ENCODE assay signal across 8 cellular contexts in genomic region chr19:10543059-10543419, GRCh38. TPM values are rescaled to one million over a fixed set of nuclear protein-coding genes. Genes with fewer than 3 reads are reported as not detected.
A peak's percentile ranks its signal among the peaks of the same experiment; 100 is the strongest.
DNase-seq lines count a peak whose midpoint lies in the region; ATAC-seq and TF ChIP-seq lines count a peak whose summit lies in the region.

No MANE protein-coding gene starts in this region.

- no peaks in the 10 kb centered on the region for H3K27me3 ChIP-seq in iPS-20b (ENCODE audit: insufficient read depth, low read length)
- no peaks in the 10 kb centered on the region for H3K27me3 ChIP-seq in stomach smooth muscle (ENCODE audit: control insufficient read depth in 1 of 2, insufficient read depth in 2 of 2, low read length in 2 of 2)

- WGBS in lower leg skin, 2 donors = 50 to 51% methylated on average over 8 of the region's 8 CpGs

- no peak for TF ChIP-seq POLR2A in lower leg skin (IDR thresholded peaks at IDR 0.05)

- CTCF ChIA-PET in WTC11 (lab: Charles Lee) = interaction anchor here (0.6 to 5.8 kb wide), 15 partner anchors 9 to 345 kb away, joined by 3 to 51 read pairs (median 5); partner anchors contain the start of genes CDKN2D, KRI1 and QTRT1

- no peak overlapping the region for H3K27ac ChIP-seq in iPS-20b (ENCODE audit: low read length)
- peak overlapping the region; percentile 76 for H3K27ac ChIP-seq in stomach smooth muscle (ENCODE audit: low read length)

- H3K4me1 Mint-ChIP-seq in WTC11 = peaks cover 4% of the 10 kb centered on the region; the same call in 1 of the 2 replicates

- H3K36me3 ChIP-seq in iPS-20b (ENCODE audit: insufficient read depth, low read depth, low read length) = peaks cover 7% of the 10 kb centered on the region; the same call in 1 of the 2 replicates
- H3K36me3 ChIP-seq in stomach smooth muscle (ENCODE audit: control insufficient read depth in 2 of 2, insufficient read depth in 2 of 2, low read length in 2 of 2) = no peaks in the 10 kb centered on the region

- H3K9ac ChIP-seq in iPS-20b (ENCODE audit: low read depth, low read length) (no peak overlapping the region), stomach smooth muscle (ENCODE audit: low read length in 2 of 2) (peak overlapping the region in 1 of 2 donors; percentile 94)

- no peaks in the 10 kb centered on the region for H3K9me3 Mint-ChIP-seq in WTC11

- no peak for TF ChIP-seq CTCF in WTC11 (IDR thresholded peaks at IDR 0.05)
- TF ChIP-seq CTCF in lower leg skin (IDR thresholded peaks at IDR 0.05) = no peak

- H3K4me3 ChIP-seq in iPS-20b (ENCODE audit: low read length) (peak overlapping the region; percentile 89; the same call in 1 of the 2 replicates), stomach smooth muscle (ENCODE audit: low read length in 2 of 2) (peak overlapping the region; percentile 60 to 86), lower leg skin (ENCODE audit: low read depth, poor library complexity, severe bottlenecking) (no peak overlapping the region)

- H3K9me3 ChIP-seq in iPS-20b (ENCODE audit: insufficient read depth, low read depth, low read length) (no peaks in the 10 kb centered on the region), stomach smooth muscle (ENCODE audit: control insufficient read depth in 2 of 2, low read length in 2 of 2) (no peaks in the 10 kb centered on the region)

- intact Hi-C loops in lower leg skin (cut with DNase I; ENCODE audit: low total_unique reads) = no loop called here

- peaks cover 9% of the 10 kb centered on the region for H3K27me3 Mint-ChIP-seq in WTC11 (ENCODE audit: low read depth)

- POLR2A ChIA-PET in WTC11 (lab: Charles Lee) = interaction anchor here (0.6 to 1.0 kb wide), 3 partner anchors 23 to 312 kb away, joined by 3 to 5 read pairs (median 3); partner anchors contain the start of gene KRI1

- H3K27ac Mint-ChIP-seq in WTC11 = peak overlapping the region; percentile 93

- H3K4me3 Mint-ChIP-seq in WTC11 = peak overlapping the region; percentile 72

- DNase-seq in NCI-H2196 (lab: John Stamatoyannopoulos, UW; ENCODE audit: unreplicated experiment) (peak; percentile 66), NCI-H2196 treated with DMSO at 0.1 percent for 48 hours (lab: John Stamatoyannopoulos, UW; ENCODE audit: unreplicated experiment) (no peak), WTC11 (ENCODE audit: low spot score) (no peak), lower leg skin (ENCODE audit: low spot score in 2 of 2) (no peak), DMS79 treated with DMSO at 0.1 percent for 48 hours (lab: John Stamatoyannopoulos, UW) (no peak)

- H3K4me1 ChIP-seq in iPS-20b (ENCODE audit: insufficient read depth, low read length) (no peaks in the 10 kb centered on the region), stomach smooth muscle (ENCODE audit: control insufficient read depth, insufficient read depth, low read length) (peaks cover 18% of the 10 kb centered on the region)

- peaks cover 6% of the 10 kb centered on the region for H3K36me3 Mint-ChIP-seq in WTC11

- ATAC-seq in WTC11 (no peak), GM21367 (IDR thresholded peaks at IDR 0.05; ENCODE audit: unreplicated experiment) (no peak)

TF ChIP-seq in WTC11, 78 proteins besides CTCF, POLR2A, EP300 and RAD21:
- 0 out of 2 replicates have a peak, but pooled peaks have one; percentile 39 for TF ChIP-seq ZNF121 (CRISPR knock-in tag; IDR thresholded peaks at IDR 0.05)
- TF ChIP-seq ZNF425 (CRISPR knock-in tag; conservative IDR thresholded peaks at IDR 0.05) = no peak
- TF ChIP-seq SOX15 (CRISPR knock-in tag; IDR thresholded peaks at IDR 0.05) = no peak
- peak; percentile 69; the same call in 1 of the 2 replicates for TF ChIP-seq GTF2I (CRISPR knock-in tag; conservative IDR thresholded peaks at IDR 0.05)

RNA-seq across cellular contexts. Expression of gene ATG4D, which starts 0.7 kb away (rescaled TPM):
- 50.3 to 59.4 TPM (median 53.8 TPM) in 3 replicates for total RNA-seq in WTC11 (2021)
- 100 to 1,000 TPM in 1 of 4 donors, 10 to 100 TPM in 3; 58.5 to 106 (median 71.4) TPM for total RNA-seq in lower leg skin

RNA-seq across cellular contexts. Expression of gene KRI1, which starts 22.8 kb away (rescaled TPM):
- 43.6 to 50.9 TPM (median 49.3 TPM) in 3 replicates for total RNA-seq in WTC11 (2021)
- total RNA-seq in lower leg skin = 10 to 100 TPM; 23.8 to 59.3 (median 29.4) TPM

RNA-seq across cellular contexts. Expression of gene CDKN2D, which starts 25.7 kb away (rescaled TPM):
- 2.1 to 3.3 TPM (median 2.5 TPM) in 3 replicates for total RNA-seq in WTC11 (2021)
- 10 to 100 TPM; 11.4 to 14.8 (median 12.8) TPM for total RNA-seq in lower leg skin

RNA-seq across cellular contexts. Expression of gene S1PR5, which starts 25.8 kb away (rescaled TPM):
- 3.8 to 5.4 TPM (median 4.1 TPM) in 3 replicates for total RNA-seq in WTC11 (2021)
- total RNA-seq in lower leg skin = 10 to 100 TPM; 34.9 to 64.0 (median 42.3) TPM

RNA-seq across cellular contexts. Expression of gene KEAP1, which starts 39.9 kb away (rescaled TPM):
- total RNA-seq in WTC11 (2021) (65.1 to 74.9 TPM (median 68.7 TPM) in 3 replicates), lower leg skin (100 to 1,000 TPM in 1 of 4 donors, 10 to 100 TPM in 3; 81.6 to 102 (median 89.0) TPM)
